ENCODE assay signal across 3 cellular contexts in the genomic region with DNA sequence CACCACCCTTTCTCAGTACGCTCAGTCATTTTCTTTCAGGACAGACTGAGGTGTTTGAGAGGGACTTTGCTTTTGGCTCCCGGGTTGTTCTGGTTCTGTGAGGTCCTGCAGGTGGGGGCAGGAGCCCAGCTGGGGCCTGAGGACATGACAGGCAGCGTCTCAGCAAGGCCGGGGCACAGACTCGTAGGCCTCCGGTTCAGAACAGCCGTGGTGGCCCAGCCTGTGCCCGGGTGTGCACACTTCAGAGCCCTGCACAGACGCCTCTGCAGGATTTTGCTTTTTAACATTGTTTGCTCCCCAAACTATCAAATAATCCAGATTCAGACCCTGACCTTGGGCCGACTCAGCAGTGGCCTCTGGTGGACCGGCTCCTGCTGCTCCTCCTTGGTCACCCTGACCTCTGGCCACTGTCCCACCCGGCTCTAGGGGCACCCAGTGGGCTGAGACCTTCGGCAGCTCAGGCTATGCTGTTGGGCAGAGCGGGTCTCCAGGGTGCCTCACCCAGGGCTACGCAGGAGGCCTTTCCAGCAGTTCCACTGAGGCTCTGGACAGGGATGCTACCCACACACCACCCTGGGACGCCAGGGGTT.
TF ChIP-seq lines count a peak whose summit lies in the region.

No MANE protein-coding gene starts in this region.

TF ChIP-seq in GM23338, 12 proteins besides CTCF, POLR2A, EP300 and RAD21 (continues in another document):
- no peak for TF ChIP-seq ZNF114 (CRISPR knock-in tag; IDR thresholded peaks at IDR 0.05)
- TF ChIP-seq POLR2AphosphoS5 (IDR thresholded peaks at IDR 0.05; ENCODE audit: low read depth) = no peak
- TF ChIP-seq ZNF462 (CRISPR knock-in tag; IDR thresholded peaks at IDR 0.05) = no peak
- TF ChIP-seq ZNF331 (CRISPR knock-in tag; IDR thresholded peaks at IDR 0.05; ENCODE audit: low read depth) = no peak

TF ChIP-seq in K562, 482 proteins besides CTCF, POLR2A, EP300 and RAD21:
- TF ChIP-seq ZC3H4 (CRISPR knock-in tag; IDR thresholded peaks at IDR 0.05; ENCODE audit: borderline replicate concordance) (no peak), BMI1 (IDR thresholded peaks at IDR 0.05; ENCODE audit: low read length) (no peak), TEAD4 (IDR thresholded peaks at IDR 0.05; ENCODE audit: low read length) (no peak), TEAD4 (CRISPR knock-in tag; IDR thresholded peaks at IDR 0.05; ENCODE audit: borderline replicate concordance) (no peak), ZNF184 (CRISPR knock-in tag; IDR thresholded peaks at IDR 0.05) (no peak), PRPF4 (IDR thresholded peaks at IDR 0.05; ENCODE audit: insufficient read depth, low read depth, low read length, poor library complexity, severe bottlenecking) (no peak), ESRRA (IDR thresholded peaks at IDR 0.05; ENCODE audit: borderline replicate concordance, low read depth) (no peak), GABPB1 (CRISPR knock-in tag; IDR thresholded peaks at IDR 0.05) (no peak), STAT5B (CRISPR knock-in tag; IDR thresholded peaks at IDR 0.05) (no peak), MTA2 (IDR thresholded peaks at IDR 0.05; ENCODE audit: low read depth) (no peak), SMAD2 (IDR thresholded peaks at IDR 0.05; ENCODE audit: low read depth, low read length) (no peak), ZNF707 (CRISPR knock-in tag; conservative IDR thresholded peaks at IDR 0.05) (no peak), PHTF2 (CRISPR knock-in tag; IDR thresholded peaks at IDR 0.05) (no peak), SRF (CRISPR knock-in tag; IDR thresholded peaks at IDR 0.05) (no peak), BACH1 (tag; IDR thresholded peaks at IDR 0.05) (no peak), USF1 (CRISPR knock-in tag; IDR thresholded peaks at IDR 0.05) (no peak)
- TF ChIP-seq, protein P1, sequence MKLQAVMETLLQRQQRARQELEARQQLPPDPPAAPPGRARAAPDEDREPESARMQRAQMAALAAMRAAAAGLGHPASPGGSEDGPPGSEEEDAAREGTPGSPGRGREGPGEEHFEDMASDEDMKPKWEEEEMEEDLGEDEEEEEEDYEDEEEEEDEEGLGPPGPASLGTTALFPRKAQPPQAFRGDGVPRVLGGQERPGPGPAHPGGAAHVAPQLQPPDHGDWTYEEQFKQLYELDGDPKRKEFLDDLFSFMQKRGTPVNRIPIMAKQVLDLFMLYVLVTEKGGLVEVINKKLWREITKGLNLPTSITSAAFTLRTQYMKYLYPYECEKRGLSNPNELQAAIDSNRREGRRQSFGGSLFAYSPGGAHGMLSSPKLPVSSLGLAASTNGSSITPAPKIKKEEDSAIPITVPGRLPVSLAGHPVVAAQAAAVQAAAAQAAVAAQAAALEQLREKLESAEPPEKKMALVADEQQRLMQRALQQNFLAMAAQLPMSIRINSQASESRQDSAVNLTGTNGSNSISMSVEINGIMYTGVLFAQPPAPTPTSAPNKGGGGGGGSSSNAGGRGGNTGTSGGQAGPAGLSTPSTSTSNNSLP (IDR thresholded peaks at IDR 0.05; ENCODE audit: borderline replicate concordance, low read depth, low read length) = no peak

TF ChIP-seq in HepG2, 621 proteins besides CTCF, POLR2A, EP300 and RAD21 (continues in another document):
- peak; percentile 71 for TF ChIP-seq STAG1 (CRISPR knock-in tag; IDR thresholded peaks at IDR 0.05)
- no peak for TF ChIP-seq ZNF580 (CRISPR knock-in tag; IDR thresholded peaks at IDR 0.05; ENCODE audit: borderline replicate concordance, low read depth)
- TF ChIP-seq CCDC6 (CRISPR knock-in tag; IDR thresholded peaks at IDR 0.05) = 0 out of 2 replicates have a peak, but pooled peaks have one; percentile 33
- TF ChIP-seq ZSCAN31 (CRISPR knock-in tag; IDR thresholded peaks at IDR 0.05; ENCODE audit: low read depth) = no peak
- TF ChIP-seq PRMT3 (CRISPR knock-in tag; IDR thresholded peaks at IDR 0.05; ENCODE audit: borderline replicate concordance, low read depth) = no peak
- no peak for TF ChIP-seq DBP (CRISPR knock-in tag; IDR thresholded peaks at IDR 0.05; ENCODE audit: not compliant biosample characterization)
- TF ChIP-seq SMC3 (IDR thresholded peaks at IDR 0.05; ENCODE audit: low read length) = peak; percentile 32; the same call in 1 of the 2 replicates
- no peak for TF ChIP-seq ZNF644 (CRISPR knock-in tag; IDR thresholded peaks at IDR 0.05; ENCODE audit: low read depth)
- 0 out of 2 replicates have a peak, but pooled peaks have one; percentile 17 for TF ChIP-seq ZNF333 (CRISPR knock-in tag; IDR thresholded peaks at IDR 0.05; ENCODE audit: borderline replicate concordance)
- no peak for TF ChIP-seq NFE2L1 (CRISPR knock-in tag; IDR thresholded peaks at IDR 0.05; ENCODE audit: borderline replicate concordance)
- TF ChIP-seq, protein P2, sequence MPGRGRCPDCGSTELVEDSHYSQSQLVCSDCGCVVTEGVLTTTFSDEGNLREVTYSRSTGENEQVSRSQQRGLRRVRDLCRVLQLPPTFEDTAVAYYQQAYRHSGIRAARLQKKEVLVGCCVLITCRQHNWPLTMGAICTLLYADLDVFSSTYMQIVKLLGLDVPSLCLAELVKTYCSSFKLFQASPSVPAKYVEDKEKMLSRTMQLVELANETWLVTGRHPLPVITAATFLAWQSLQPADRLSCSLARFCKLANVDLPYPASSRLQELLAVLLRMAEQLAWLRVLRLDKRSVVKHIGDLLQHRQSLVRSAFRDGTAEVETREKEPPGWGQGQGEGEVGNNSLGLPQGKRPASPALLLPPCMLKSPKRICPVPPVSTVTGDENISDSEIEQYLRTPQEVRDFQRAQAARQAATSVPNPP (CRISPR knock-in tag; IDR thresholded peaks at IDR 0.05) = no peak
- peak; percentile 62; the same call in 1 of the 2 replicates for TF ChIP-seq ZNF687 (CRISPR knock-in tag; IDR thresholded peaks at IDR 0.05)
- TF ChIP-seq ZBTB38 (CRISPR knock-in tag; IDR thresholded peaks at IDR 0.05) = peak; percentile 38; the same call in 1 of the 2 replicates
- TF ChIP-seq ZNF766 (CRISPR knock-in tag; IDR thresholded peaks at IDR 0.05; ENCODE audit: borderline replicate concordance) = no peak
- TF ChIP-seq ZFP90 (CRISPR knock-in tag; IDR thresholded peaks at IDR 0.05; ENCODE audit: borderline replicate concordance) = no peak
- no peak for TF ChIP-seq ZNF564 (CRISPR knock-in tag; IDR thresholded peaks at IDR 0.05)
- no peak for TF ChIP-seq MIER2 (CRISPR knock-in tag; IDR thresholded peaks at IDR 0.05)
- TF ChIP-seq HMG20A (CRISPR knock-in tag; IDR thresholded peaks at IDR 0.05; ENCODE audit: borderline replicate concordance) = no peak
- no peak for TF ChIP-seq SALL1 (CRISPR knock-in tag; IDR thresholded peaks at IDR 0.05)
- TF ChIP-seq JDP2 (CRISPR knock-in tag; IDR thresholded peaks at IDR 0.05; ENCODE audit: borderline replicate concordance) = no peak
- TF ChIP-seq NCOA1 (CRISPR knock-in tag; IDR thresholded peaks at IDR 0.05) = no peak
- no peak for TF ChIP-seq PHF8 (CRISPR knock-in tag; IDR thresholded peaks at IDR 0.05)
- no peak for TF ChIP-seq HNRNPL (IDR thresholded peaks at IDR 0.05; ENCODE audit: low read depth, low read length)
- TF ChIP-seq NKX3-1 (CRISPR knock-in tag; IDR thresholded peaks at IDR 0.05) = no peak
- no peak for TF ChIP-seq RCOR2 (CRISPR knock-in tag; IDR thresholded peaks at IDR 0.05)
- TF ChIP-seq, protein P3, sequence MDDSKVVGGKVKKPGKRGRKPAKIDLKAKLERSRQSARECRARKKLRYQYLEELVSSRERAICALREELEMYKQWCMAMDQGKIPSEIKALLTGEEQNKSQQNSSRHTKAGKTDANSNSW (CRISPR knock-in tag; IDR thresholded peaks at IDR 0.05; ENCODE audit: borderline replicate concordance) = no peak
- 0 out of 2 replicates have a peak, but pooled peaks have one; percentile 30 for TF ChIP-seq NR2F6 (IDR thresholded peaks at IDR 0.05)
- no peak for TF ChIP-seq NR2F6 (CRISPR knock-in tag; IDR thresholded peaks at IDR 0.05)
- TF ChIP-seq ZNF329 (CRISPR knock-in tag; IDR thresholded peaks at IDR 0.05; ENCODE audit: low read depth) = no peak
- TF ChIP-seq TSC22D2 (CRISPR knock-in tag; IDR thresholded peaks at IDR 0.05; ENCODE audit: borderline replicate concordance) = no peak
- TF ChIP-seq SNRNP70 (IDR thresholded peaks at IDR 0.05; ENCODE audit: low read depth, low read length) = no peak
- no peak for TF ChIP-seq ZNF713 (CRISPR knock-in tag; IDR thresholded peaks at IDR 0.05)
- TF ChIP-seq, protein P4, sequence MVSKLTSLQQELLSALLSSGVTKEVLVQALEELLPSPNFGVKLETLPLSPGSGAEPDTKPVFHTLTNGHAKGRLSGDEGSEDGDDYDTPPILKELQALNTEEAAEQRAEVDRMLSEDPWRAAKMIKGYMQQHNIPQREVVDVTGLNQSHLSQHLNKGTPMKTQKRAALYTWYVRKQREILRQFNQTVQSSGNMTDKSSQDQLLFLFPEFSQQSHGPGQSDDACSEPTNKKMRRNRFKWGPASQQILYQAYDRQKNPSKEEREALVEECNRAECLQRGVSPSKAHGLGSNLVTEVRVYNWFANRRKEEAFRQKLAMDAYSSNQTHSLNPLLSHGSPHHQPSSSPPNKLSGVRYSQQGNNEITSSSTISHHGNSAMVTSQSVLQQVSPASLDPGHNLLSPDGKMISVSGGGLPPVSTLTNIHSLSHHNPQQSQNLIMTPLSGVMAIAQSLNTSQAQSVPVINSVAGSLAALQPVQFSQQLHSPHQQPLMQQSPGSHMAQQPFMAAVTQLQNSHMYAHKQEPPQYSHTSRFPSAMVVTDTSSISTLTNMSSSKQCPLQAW (CRISPR knock-in tag; IDR thresholded peaks at IDR 0.05) = peak; percentile 35; the same call in 1 of the 2 replicates
- no peak for TF ChIP-seq ADNP (CRISPR knock-in tag; IDR thresholded peaks at IDR 0.05)
- no peak for TF ChIP-seq MAZ (IDR thresholded peaks at IDR 0.05; ENCODE audit: borderline replicate concordance, low read depth, low read length)
- no peak for TF ChIP-seq MAZ (CRISPR knock-in tag; IDR thresholded peaks at IDR 0.05; ENCODE audit: low read depth)
- TF ChIP-seq, protein P5, sequence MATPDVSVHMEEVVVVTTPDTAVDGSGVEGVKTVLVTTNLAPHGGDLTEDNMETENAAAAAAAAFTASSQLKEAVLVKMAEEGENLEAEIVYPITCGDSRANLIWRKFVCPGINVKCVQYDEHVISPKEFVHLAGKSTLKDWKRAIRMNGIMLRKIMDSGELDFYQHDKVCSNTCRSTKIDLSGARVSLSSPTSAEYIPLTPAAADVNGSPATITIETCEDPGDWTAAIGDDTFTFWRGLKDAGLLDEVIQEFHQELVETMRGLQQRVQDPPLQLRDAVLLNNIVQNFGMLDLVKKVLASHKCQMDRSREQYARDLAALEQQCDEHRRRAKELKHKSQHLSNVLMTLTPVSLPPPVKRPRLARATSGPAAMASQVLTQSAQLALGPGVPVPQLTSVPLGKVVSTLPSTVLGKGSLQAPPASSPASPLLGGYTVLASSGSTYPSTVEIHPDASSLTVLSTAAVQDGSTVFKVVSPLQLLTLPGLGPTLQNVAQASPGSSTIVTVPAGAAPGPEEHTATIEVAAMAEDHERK (CRISPR knock-in tag; IDR thresholded peaks at IDR 0.05; ENCODE audit: low read depth) = no peak
- no peak for TF ChIP-seq ZNF382 (CRISPR knock-in tag; IDR thresholded peaks at IDR 0.05; ENCODE audit: borderline replicate concordance)
- 0 out of 2 replicates have a peak, but pooled peaks have one; percentile 18 for TF ChIP-seq ZNF350 (CRISPR knock-in tag; IDR thresholded peaks at IDR 0.05; ENCODE audit: borderline replicate concordance, low read depth)
- no peak for TF ChIP-seq ZNF674 (CRISPR knock-in tag; IDR thresholded peaks at IDR 0.05; ENCODE audit: low read depth)
- TF ChIP-seq ZNF883 (CRISPR knock-in tag; IDR thresholded peaks at IDR 0.05; ENCODE audit: not compliant biosample characterization) = no peak
- TF ChIP-seq THYN1 (CRISPR knock-in tag; IDR thresholded peaks at IDR 0.05; ENCODE audit: borderline replicate concordance, low read depth) = no peak
- TF ChIP-seq ZNF816 (CRISPR knock-in tag; IDR thresholded peaks at IDR 0.05; ENCODE audit: borderline replicate concordance) = no peak
- TF ChIP-seq ZNF263 (CRISPR knock-in tag; IDR thresholded peaks at IDR 0.05) = no peak
- 0 out of 2 replicates have a peak, but pooled peaks have one; percentile 16 for TF ChIP-seq ZGPAT (CRISPR knock-in tag; IDR thresholded peaks at IDR 0.05)
